ENCODE assay signal across 9 cellular contexts in the genomic region with DNA sequence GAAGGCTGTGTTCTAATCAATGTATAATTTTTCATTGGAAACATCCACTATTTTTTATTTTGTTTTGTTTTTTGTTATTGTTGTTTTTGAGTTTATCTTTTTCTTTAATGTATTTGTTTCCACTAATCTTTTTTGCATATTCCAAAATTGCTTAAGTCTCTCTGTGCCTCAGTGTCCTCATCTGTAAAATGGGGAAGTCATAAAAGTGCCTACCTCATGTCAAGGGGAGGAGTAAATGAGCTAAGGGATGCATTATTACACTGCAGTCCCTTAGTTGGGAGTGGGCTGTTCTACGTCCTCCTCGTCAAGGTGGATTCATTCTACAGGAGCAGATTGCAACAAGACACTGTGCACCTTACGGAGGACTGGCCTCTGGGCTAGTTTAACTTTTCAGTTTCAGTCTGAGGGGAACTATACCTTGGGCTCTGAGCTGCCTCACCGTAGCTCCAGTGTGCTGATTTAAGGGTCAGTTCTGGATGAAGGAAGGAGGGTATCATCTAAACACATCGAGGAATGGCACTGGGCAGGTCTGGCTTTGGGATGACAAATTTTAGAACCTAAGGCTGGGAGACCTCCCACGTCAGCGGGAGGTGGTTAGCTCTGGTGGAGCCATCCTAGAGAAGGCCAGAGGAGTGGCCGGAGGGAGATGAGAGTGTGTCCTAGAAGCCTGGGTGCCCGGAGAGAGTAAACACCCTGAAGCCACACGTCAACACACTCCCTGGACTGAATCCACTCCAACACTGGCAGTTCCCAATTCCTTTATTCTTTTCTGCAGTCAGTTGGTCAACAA. TPM values are rescaled to one million over a fixed set of nuclear protein-coding genes. Genes with fewer than 3 reads are reported as not detected.
DNase-seq lines count a peak whose midpoint lies in the region; ATAC-seq and TF ChIP-seq lines count a peak whose summit lies in the region.
"Had no signal": no experiment of that assay in that cellular context is flagged by ENCODE, and none has a peak within 500 bp of the region (broad histone marks: within the 10 kb centered on the region; RNA-seq: fewer than 3 reads in every experiment).

No MANE protein-coding gene starts in this region.

- no peak overlapping the region for H3K4me3 ChIP-seq in Caco-2 (ENCODE audit: low read depth, low read length)
- H3K4me3 ChIP-seq in mammary epithelial cell (replicated peaks in 1 of 3; ENCODE audit: insufficient read depth in 1 of 3, low read depth in 2 of 3, low read length in 3 of 3) = no peak overlapping the region
- H3K4me3 ChIP-seq in prostate gland = no peak overlapping the region
- no peak overlapping the region for H3K4me3 ChIP-seq in lower lobe of right lung

- POLR2A ChIA-PET in Caco-2 (lab: Charles Lee) = no interaction called here

- H3K36me3 ChIP-seq in Caco-2 (ENCODE audit: control insufficient read depth, insufficient read depth, low read length) = no peaks in the 10 kb centered on the region
- no peaks in the 10 kb centered on the region for H3K36me3 ChIP-seq in KOPT-K1 (ENCODE audit: insufficient read depth, low read length)
- H3K36me3 ChIP-seq in mammary epithelial cell (ENCODE audit: insufficient read depth, low read length) = no peaks in the 10 kb centered on the region
- H3K36me3 ChIP-seq in prostate gland = no peaks in the 10 kb centered on the region
- no peaks in the 10 kb centered on the region for H3K36me3 ChIP-seq in lower lobe of right lung
- H3K36me3 ChIP-seq: Peyer's patch had no signal

- no peak overlapping the region for H3K9ac ChIP-seq in mammary epithelial cell (ENCODE audit: insufficient read depth, low read length)

- 74% methylated on average over 10 of the region's 10 CpGs for WGBS in mammary epithelial cell (ENCODE audit: low coverage, missing lambda C conversion rate)
- 72% methylated on average over 10 of the region's 10 CpGs for WGBS in prostate gland

- ATAC-seq in lower lobe of right lung = no peak

- H3K4me2 ChIP-seq in mammary epithelial cell (ENCODE audit: insufficient read depth, low read depth, low read length) = no peak overlapping the region

- H3K9me3 Mint-ChIP-seq in Caco-2 (ENCODE audit: unreplicated experiment) = no peaks in the 10 kb centered on the region

- TF ChIP-seq CTCF in Caco-2 (IDR thresholded peaks at IDR 0.05; ENCODE audit: insufficient read depth in 1 of 2, low read depth in 1 of 2, low read length in 1 of 2, severe bottlenecking in 1 of 2, unreplicated experiment in 1 of 2) (no peak), mammary epithelial cell (conservative IDR thresholded peaks at IDR 0.05 in 1 of 2, IDR thresholded peaks at IDR 0.05 in 1 of 2; ENCODE audit: extremely low read depth in 1 of 2, insufficient read depth in 1 of 2, low read depth in 1 of 2, low read length in 2 of 2) (no peak), prostate gland (IDR thresholded peaks at IDR 0.05) (no peak), lower lobe of right lung (IDR thresholded peaks at IDR 0.05) (no peak)

- H3K36me3 Mint-ChIP-seq in Caco-2 (ENCODE audit: insufficient read depth, unreplicated experiment) = peaks cover 10% of the 10 kb centered on the region

- dilution Hi-C loops in mammary epithelial cell (cut with HindIII; ENCODE audit: low sequenced_read_pairs) = no loop called here

- TF ChIP-seq POLR2A in prostate gland (IDR thresholded peaks at IDR 0.05) = no peak

- no peaks in the 10 kb centered on the region for H3K27me3 Mint-ChIP-seq in Caco-2 (ENCODE audit: insufficient read depth, unreplicated experiment)

- CTCF ChIA-PET in Caco-2 (lab: Charles Lee) = no interaction called here
- CTCF ChIA-PET in mammary epithelial cell (lab: Charles Lee; ENCODE audit: low non-redundant PET) = no interaction called here

- no TSS peak for BruUV-seq in Caco-2 (replicated peaks; lab: Mats Ljungman, UMichigan)
- BruUV-seq in mammary epithelial cell (replicated peaks; lab: Mats Ljungman, UMichigan) = no TSS peak

- peaks cover 14% of the 10 kb centered on the region for H3K79me2 ChIP-seq in mammary epithelial cell (ENCODE audit: insufficient read depth, low read length)

- peaks cover 22% of the 10 kb centered on the region for H3K4me1 Mint-ChIP-seq in Caco-2 (ENCODE audit: low read depth, unreplicated experiment)

- DNase-seq in Caco-2 = no peak
- no peak for DNase-seq in mammary epithelial cell
- DNase-seq in prostate gland (ENCODE audit: low spot score) = peak; percentile 40
- no peak for DNase-seq in lower lobe of right lung
- no peak for DNase-seq in NCI-H82 (lab: John Stamatoyannopoulos, UW)
- DNase-seq in stimulated activated CD8-positive, alpha-beta memory T cell treated with anti-CD3 and anti-CD28 coated beads, Interleukin-4, amount 100 ng/mL, for 48 hours = no peak
- DNase-seq: NCI-H2171 had no signal

- no peaks in the 10 kb centered on the region for H4K20me1 ChIP-seq in mammary epithelial cell (ENCODE audit: insufficient read depth, low read length)

- peak overlapping the region; percentile 71 for H3K4me3 Mint-ChIP-seq in Caco-2 (ENCODE audit: unreplicated experiment)

- intact Hi-C loops in Caco-2 (cut with micrococcal nuclease; ENCODE audit: unreplicated experiment) (loop anchor here (2.0 kb wide), 1 partner anchor 117 kb away; a partner anchor contains a TSS), mammary epithelial cell (cut with micrococcal nuclease) (loop anchor here (2.0 kb wide), 2 partner anchors 147 to 379 kb away; no protein-coding TSS in a partner anchor), prostate gland (cut with DNase I) (loop anchor here (2.0 to 10.0 kb wide), 2 partner anchors 231 to 381 kb away; no protein-coding TSS in a partner anchor), lower lobe of right lung (cut with DNase I) (loop anchor here (10.0 kb wide), 2 partner anchors 61 to 231 kb away; a partner anchor contains a TSS)

- peak overlapping the region; percentile 33 for H2AFZ ChIP-seq in mammary epithelial cell (ENCODE audit: low read depth, low read length)

- in situ Hi-C loops in mammary epithelial cell (cut with MboI; ENCODE audit: low sequenced_read_pairs in 2 of 2) = loop anchor here in 1 of 2 donors (10.0 kb wide), 1 partner anchor 151 kb away; no protein-coding TSS in a partner anchor

- H3K27me3 ChIP-seq in Caco-2 (replicated peaks; ENCODE audit: control insufficient read depth, insufficient read depth, low read length) (no peaks in the 10 kb centered on the region), mammary epithelial cell (ENCODE audit: insufficient read depth, low read length) (no peaks in the 10 kb centered on the region), prostate gland (replicated peaks; ENCODE audit: insufficient read depth) (no peaks in the 10 kb centered on the region), lower lobe of right lung (ENCODE audit: low read depth) (no peaks in the 10 kb centered on the region)
- H3K27me3 ChIP-seq: Peyer's patch had no signal

- no peak overlapping the region for H3K27ac Mint-ChIP-seq in Caco-2 (ENCODE audit: unreplicated experiment)

- H3K27ac ChIP-seq in KOPT-K1 (ENCODE audit: low read depth, low read length, poor library complexity, severe bottlenecking) (peak overlapping the region; percentile 91), mammary epithelial cell (ENCODE audit: insufficient read depth, low read depth, low read length) (no peak overlapping the region), prostate gland (peak overlapping the region; percentile 55 to 62), lower lobe of right lung (no peak overlapping the region)

- no peaks in the 10 kb centered on the region for H3K9me3 ChIP-seq in Caco-2
- no peaks in the 10 kb centered on the region for H3K9me3 ChIP-seq in KOPT-K1 (ENCODE audit: insufficient read depth, low read length, poor library complexity, severe bottlenecking)
- H3K9me3 ChIP-seq in mammary epithelial cell (replicated peaks; ENCODE audit: insufficient read depth, low read length) = no peaks in the 10 kb centered on the region
- no peaks in the 10 kb centered on the region for H3K9me3 ChIP-seq in prostate gland
- H3K9me3 ChIP-seq in lower lobe of right lung = no peaks in the 10 kb centered on the region
- H3K9me3 ChIP-seq: Peyer's patch had no signal

- peaks cover 9% of the 10 kb centered on the region; the same call in 1 of the 2 replicates for H3K4me1 ChIP-seq in Caco-2
- peaks cover 35% of the 10 kb centered on the region for H3K4me1 ChIP-seq in mammary epithelial cell (ENCODE audit: insufficient read depth, low read length)
- peaks cover 6% of the 10 kb centered on the region for H3K4me1 ChIP-seq in prostate gland (replicated peaks)
- peaks cover 56% of the 10 kb centered on the region for H3K4me1 ChIP-seq in lower lobe of right lung

RNA-seq across cellular contexts. Expression of a gene that starts 5.1 kb away (rescaled TPM):
- 220 and 223 TPM in 2 replicates for total RNA-seq in Caco-2 (2022)
- total RNA-seq in mammary epithelial cell = 100 to 1,000 TPM in 1 of 2 donors, 10 to 100 TPM in 1; 85.7 to 148 TPM
- 231 TPM for polyA plus RNA-seq in mammary epithelial cell
- polyA minus RNA-seq in mammary epithelial cell = 50.4 TPM
- 100 to 1,000 TPM; 366 to 428 TPM for total RNA-seq in prostate gland
- 138 TPM for total RNA-seq in lower lobe of right lung

Comparison
In these comparisons a context has a peak if more than half of its experiments do, and no peak if none do; other contexts are left out.
1. H3K27ac ChIP-seq: peak in KOPT-K1 (single experiment) and prostate gland (2 of 2); none in mammary epithelial cell (single experiment) and lower lobe of right lung (single experiment).